Comparison of ENCODE assay signal across 30 cellular contexts in genomic region chrX:22105231-22105630, GRCh38.
A peak's percentile ranks its signal among the peaks of the same experiment; 100 is the strongest.
DNase-seq lines count a peak whose midpoint lies in the region; ATAC-seq and TF ChIP-seq lines count a peak whose summit lies in the region.
"Had no signal": no experiment of that assay in that cellular context is flagged by ENCODE, and none has a peak within 500 bp of the region (broad histone marks: within the 10 kb centered on the region; RNA-seq: fewer than 3 reads in every experiment).

No MANE protein-coding gene starts in this region.

- ATAC-seq in foreskin keratinocyte = no peak
- ATAC-seq: activated CD8-positive, alpha-beta memory T cell treated with anti-CD3 and anti-CD28 coated beads, Interleukin-2, amount 10 ng/mL, durations not matched to agents 7 days and 5 days; activated naive CD8-positive, alpha-beta T cell treated with anti-CD3 and anti-CD28 coated beads, Interleukin-2, amount 50 U/mL, for 24 hours; activated T-cell treated with anti-CD3 and anti-CD28 coated beads, Interleukin-2, amount 50 U/mL, for 72 hours; gastroesophageal sphincter; lower lobe of right lung; mucosa of descending colon; natural killer cell treated with Interleukin-12 subunit alpha and Interleukin-12 subunit beta and Interleukin-15 and Interleukin-18, amount 100 ng/mL, for 72 hours; PC-3; stimulated activated effector memory CD8-positive, alpha-beta T cell treated with anti-CD3 and anti-CD28 coated beads, Interleukin-12 subunit alpha, Interleukin-12 subunit beta, amount 100 ng/mL, for 72 hours; T-helper 17 cell; upper lobe of right lung had no signal

- no peaks in the 10 kb centered on the region for H3K27me3 ChIP-seq in foreskin keratinocyte
- H3K27me3 ChIP-seq: gastroesophageal sphincter, upper lobe of right lung had no signal

- no peak for TF ChIP-seq CTCF in astrocyte of the spinal cord (IDR thresholded peaks at IDR 0.05; ENCODE audit: low read depth, low read length)
- no peak for TF ChIP-seq CTCF in foreskin keratinocyte (conservative IDR thresholded peaks at IDR 0.05)

- peaks cover 4% of the 10 kb centered on the region for H3K4me1 ChIP-seq in foreskin keratinocyte
- H3K4me1 ChIP-seq: gastroesophageal sphincter, lower lobe of right lung, upper lobe of right lung had no signal

- no peak overlapping the region for H3K4me3 ChIP-seq in astrocyte of the spinal cord (ENCODE audit: low read depth, low read length)
- H3K4me3 ChIP-seq in skeletal muscle cell (ENCODE audit: low read depth, low read length) = no peak overlapping the region
- H3K4me3 ChIP-seq: gastroesophageal sphincter, lower lobe of right lung, mucosa of descending colon, upper lobe of right lung had no signal

- no peak overlapping the region for H3K27ac ChIP-seq in foreskin keratinocyte
- H3K27ac ChIP-seq: epithelial cell of prostate, gastroesophageal sphincter, lower lobe of right lung, upper lobe of right lung had no signal

- in situ Hi-C loops in astrocyte of the spinal cord (cut with HindIII; ENCODE audit: low sequenced_read_pairs) = no loop called here

- DNase-seq in ELF-1 (ENCODE audit: low read depth, low spot score) (peak; percentile 63), astrocyte of the spinal cord (ENCODE audit: low read depth, low spot score) (peak; percentile 55), fibroblast of the conjunctiva (ENCODE audit: low read depth) (peak; percentile 43), skeletal muscle cell (ENCODE audit: low read depth) (peak; percentile 94), cortex of kidney (lab: John Stamatoyannopoulos, UW) (no peak), foreskin keratinocyte (no peak)
- no peak for DNase-seq in activated naive CD4-positive, alpha-beta T cell treated with anti-CD3 and anti-CD28 coated beads, Interleukin-2, amount 50 U/mL, for 16 hours
- no peak for DNase-seq in activated CD4-positive, alpha-beta T cell treated with anti-CD3 and anti-CD28 coated beads for 1 hour
- DNase-seq: activated CD4-positive, alpha-beta T cell treated with anti-CD3 and anti-CD28 coated beads, Interleukin-2, amount 50 U/mL, for 4 hours; activated CD8-positive, alpha-beta memory T cell treated with anti-CD3 and anti-CD28 coated beads, Interleukin-2, amount 10 ng/mL, durations not matched to agents 7 days and 5 days; activated naive CD8-positive, alpha-beta T cell treated with anti-CD3 and anti-CD28 coated beads, Interleukin-2, amount 50 U/mL, for 24 hours; activated T-cell treated with anti-CD3 and anti-CD28 coated beads, Interleukin-2, amount 50 U/mL, for 72 hours; Calu3; DND-41; effector CD4-positive, alpha-beta T cell; GOT3; HFFc6; lower lobe of right lung; mucosa of descending colon; NCI-H1694 treated with DMSO at 0.1 percent for 48 hours; NCI-H526 treated with DMSO at 0.1 percent for 48 hours; PC-3; SK-N-SH; substantia nigra; T-helper 17 cell; upper lobe of right lung had no signal

Comparison
In these comparisons a context has a peak if more than half of its experiments do, and no peak if none do; other contexts are left out.
1. DNase-seq: peak in ELF-1 (single experiment), astrocyte of the spinal cord (single experiment), fibroblast of the conjunctiva (single experiment) and skeletal muscle cell (single experiment); none in cortex of kidney (single experiment), activated naive CD4-positive, alpha-beta T cell treated with anti-CD3 and anti-CD28 coated beads, Interleukin-2, amount 50 U/mL, for 16 hours (single experiment), foreskin keratinocyte (0 of 2) and activated CD4-positive, alpha-beta T cell treated with anti-CD3 and anti-CD28 coated beads for 1 hour (single experiment).